20 cellular contexts compared by ENCODE assay signal in the genomic region with DNA sequence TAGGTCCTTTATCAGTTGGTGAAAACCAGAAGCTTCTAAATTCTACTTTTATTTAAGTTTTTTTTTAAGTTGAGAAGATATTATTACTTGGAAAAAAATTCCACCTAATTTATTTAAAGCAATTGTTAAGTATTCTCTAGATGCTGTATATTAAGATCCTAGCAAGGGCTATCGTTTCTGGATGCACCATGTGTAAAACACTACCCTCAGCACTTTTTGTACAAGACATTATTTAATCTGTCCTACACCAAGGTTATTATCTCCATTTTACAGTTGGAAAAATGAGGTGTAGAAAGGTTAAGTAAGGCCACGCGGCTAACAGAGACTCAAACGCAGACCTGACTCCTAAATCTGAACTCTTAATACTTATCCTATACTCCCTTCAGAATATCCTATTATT.
"Had no signal": no experiment of that assay in that cellular context is flagged by ENCODE, and none has a peak within 500 bp of the region (broad histone marks: within the 10 kb centered on the region; RNA-seq: fewer than 3 reads in every experiment).

No MANE protein-coding gene starts in this region.

- H3K4me1 ChIP-seq: colonic mucosa, left ventricle myocardium inferior, lower lobe of right lung had no signal

- H3K4me2 ChIP-seq: hepatocyte had no signal

- ATAC-seq: foreskin keratinocyte, gastroesophageal sphincter, heart left ventricle, left colon, left lobe of liver, lower lobe of right lung, mucosa of descending colon had no signal

- H3K36me3 ChIP-seq: colonic mucosa, heart left ventricle, lower lobe of right lung had no signal

- H2AFZ ChIP-seq: hepatocyte had no signal

- H3K9me3 ChIP-seq: colonic mucosa, esophagus muscularis mucosa, gastroesophageal sphincter, heart left ventricle, left ventricle myocardium inferior, lower lobe of right lung, mucosa of descending colon had no signal

- H3K27me3 ChIP-seq: colonic mucosa, esophagus muscularis mucosa, foreskin keratinocyte, gastroesophageal sphincter, heart left ventricle, hepatocyte had no signal

- FAIRE-seq: endothelial cell of umbilical vein, kidney had no signal

- H3K4me3 ChIP-seq: colonic mucosa, esophagus muscularis mucosa, gastroesophageal sphincter, heart left ventricle, hepatocyte, left ventricle myocardium inferior, lower lobe of right lung, mucosa of descending colon had no signal

- DNase-seq: colonic mucosa; cortex of kidney; effector CD4-positive, alpha-beta T cell; effector memory CD4-positive, alpha-beta T cell; foreskin keratinocyte; heart left ventricle; immature natural killer cell; kidney; kidney glomerular epithelial cell; left colon; left ventricle myocardium inferior; lower lobe of right lung; mesenchymal stem cell; mucosa of descending colon; naive B cell had no signal

- H3K27ac ChIP-seq: colonic mucosa, esophagus muscularis mucosa, foreskin keratinocyte, gastroesophageal sphincter, heart left ventricle, hepatocyte, left ventricle myocardium inferior, lower lobe of right lung had no signal
